12 cellular contexts compared by ENCODE assay signal in genomic region chr1:206694551-206695124, GRCh38. TPM values are rescaled to one million over a fixed set of nuclear protein-coding genes. Genes with fewer than 3 reads are reported as not detected.
DNase-seq lines count a peak whose midpoint lies in the region; TF ChIP-seq lines count a peak whose summit lies in the region.
"Had no signal": no experiment of that assay in that cellular context is flagged by ENCODE, and none has a peak within 500 bp of the region (broad histone marks: within the 10 kb centered on the region; RNA-seq: fewer than 3 reads in every experiment).

No MANE protein-coding gene starts in this region.

- H3K27me3 ChIP-seq in Caco-2 (replicated peaks; ENCODE audit: control insufficient read depth, insufficient read depth, low read length): no peaks in the 10 kb centered on the region
- no peaks in the 10 kb centered on the region for H3K27me3 ChIP-seq in neuronal stem cell (ENCODE audit: control insufficient read depth in 3 of 3, insufficient read depth in 3 of 3, low read depth in 1 of 3, low read length in 3 of 3)
- H3K27me3 ChIP-seq: MG63 had no signal

- peak overlapping the region; percentile 12 for H3K27ac ChIP-seq in neuronal stem cell (replicated peaks; ENCODE audit: low read length)

- H2AK5ac ChIP-seq in neuronal stem cell (ENCODE audit: low read depth, low read length): no peak overlapping the region

- DNase-seq in Caco-2: peak; percentile 70 to 85
- DNase-seq in M059J (ENCODE audit: low read depth): peak; percentile 48
- DNase-seq in glutamatergic neuron: no peak
- DNase-seq in neuronal stem cell (ENCODE audit: low spot score): peak; percentile 32
- no peak for DNase-seq in NCI-H1105 treated with DMSO at 0.1 percent for 48 hours (lab: John Stamatoyannopoulos, UW)
- no peak for DNase-seq in NCI-H2081 treated with DMSO at 0.1 percent for 48 hours (lab: John Stamatoyannopoulos, UW)
- no peak for DNase-seq in activated CD4-positive, CD25-positive, alpha-beta regulatory T cell treated with anti-CD3 and anti-CD28 coated beads, Interleukin-2, amount 50 U/mL, for 72 hours
- no peak for DNase-seq in NCI-H524 (lab: John Stamatoyannopoulos, UW)
- DNase-seq: activated CD4-positive, alpha-beta T cell treated with anti-CD3 and anti-CD28 coated beads, Interleukin-2, amount 10 ng/mL, durations not matched to agents 7 days and 5 days; MG63; stimulated activated naive CD4-positive, alpha-beta T cell treated with Interleukin-2 at 50 U/mL for 16 hours had no signal

- H3K36me3 Mint-ChIP-seq in Caco-2 (ENCODE audit: insufficient read depth, unreplicated experiment) (peaks cover 30% of the 10 kb centered on the region), glutamatergic neuron (ENCODE audit: unreplicated experiment) (no peaks in the 10 kb centered on the region)

- H3K23ac ChIP-seq in neuronal stem cell (ENCODE audit: low read depth, low read length, poor library complexity): no peak overlapping the region

- H3K9me3 Mint-ChIP-seq in Caco-2 (ENCODE audit: unreplicated experiment) (no peaks in the 10 kb centered on the region), glutamatergic neuron (ENCODE audit: unreplicated experiment) (peaks cover 9% of the 10 kb centered on the region)
- H3K9me3 Mint-ChIP-seq: activated CD4-positive, alpha-beta T cell treated with anti-CD3 and anti-CD28 coated beads, Interleukin-2, amount 10 ng/mL, durations not matched to agents 7 days and 5 days; T-helper 1 cell treated with Interleukin-12 subunit alpha and Interleukin-12 subunit beta and Interleukin-4 antibody, amounts not matched to agents 30 μg/mL and 1 μg/mL, for 36 hours had no signal

- no TSS peak for BruUV-seq in Caco-2 (replicated peaks; lab: Mats Ljungman, UMichigan)

- H3K27ac Mint-ChIP-seq in Caco-2 (ENCODE audit: unreplicated experiment) (peak overlapping the region; percentile 75), glutamatergic neuron (ENCODE audit: unreplicated experiment) (peak overlapping the region; percentile 65)
- H3K27ac Mint-ChIP-seq: activated CD4-positive, alpha-beta T cell treated with anti-CD3 and anti-CD28 coated beads, Interleukin-2, amount 10 ng/mL, durations not matched to agents 7 days and 5 days; T-helper 1 cell treated with Interleukin-12 subunit alpha and Interleukin-12 subunit beta and Interleukin-4 antibody, amounts not matched to agents 30 μg/mL and 1 μg/mL, for 36 hours had no signal

- H3K36me3 ChIP-seq in Caco-2 (ENCODE audit: control insufficient read depth, insufficient read depth, low read length) (no peaks in the 10 kb centered on the region; the same call in 1 of the 2 replicates), neuronal stem cell (replicated peaks in 1 of 2; ENCODE audit: control insufficient read depth in 2 of 2, insufficient read depth in 2 of 2, low read length in 2 of 2) (peaks cover 5 to 20% of the 10 kb centered on the region in 2 donors)

- H4K8ac ChIP-seq in neuronal stem cell (ENCODE audit: low read depth, low read length): no peak overlapping the region

- CTCF ChIA-PET in Caco-2 (lab: Charles Lee): interaction anchor here (0.9 to 1.4 kb wide), 6 partner anchors 13 to 82 kb away, joined by 3 to 9 read pairs (median 6); no protein-coding TSS in a partner anchor

- peaks cover 54% of the 10 kb centered on the region for H3K4me1 ChIP-seq in Caco-2
- peaks cover 20 to 32% of the 10 kb centered on the region in 2 donors for H3K4me1 ChIP-seq in neuronal stem cell (ENCODE audit: control insufficient read depth in 2 of 2, insufficient read depth in 1 of 2, low read depth in 1 of 2, low read length in 2 of 2)

- H3K4me3 ChIP-seq in Caco-2 (ENCODE audit: low read depth, low read length) (no peak overlapping the region), neuronal stem cell (ENCODE audit: low read length in 2 of 2) (no peak overlapping the region)
- H3K4me3 ChIP-seq: MG63 had no signal

- peak overlapping the region; percentile 27 for H3K4me2 ChIP-seq in neuronal stem cell (ENCODE audit: insufficient read depth, low read length, poor library complexity, severe bottlenecking)

- no peak overlapping the region for H2BK120ac ChIP-seq in neuronal stem cell (ENCODE audit: low read depth, low read length)

- H3K9me3 ChIP-seq in Caco-2 (no peaks in the 10 kb centered on the region), neuronal stem cell (replicated peaks in 1 of 2; ENCODE audit: control insufficient read depth in 2 of 2, insufficient read depth in 1 of 2, low read depth in 1 of 2, low read length in 2 of 2) (no peaks in the 10 kb centered on the region)
- H3K9me3 ChIP-seq: MG63 had no signal

- POLR2A ChIA-PET in Caco-2 (lab: Charles Lee): interaction anchor here (0.9 to 1.3 kb wide), 2 partner anchors 10 to 20 kb away, joined by 3 to 5 read pairs; no protein-coding TSS in a partner anchor

- H3K4me1 Mint-ChIP-seq in Caco-2 (ENCODE audit: low read depth, unreplicated experiment): peaks cover 57% of the 10 kb centered on the region
- peaks cover 71% of the 10 kb centered on the region for H3K4me1 Mint-ChIP-seq in glutamatergic neuron (ENCODE audit: low read depth, unreplicated experiment)

- H3K9ac ChIP-seq in neuronal stem cell (ENCODE audit: low read depth, low read length, poor library complexity): no peak overlapping the region

- TF ChIP-seq CTCF in Caco-2 (IDR thresholded peaks at IDR 0.05; ENCODE audit: insufficient read depth in 1 of 2, low read depth in 1 of 2, low read length in 1 of 2, severe bottlenecking in 1 of 2, unreplicated experiment in 1 of 2) (no peak), glutamatergic neuron (IDR thresholded peaks at IDR 0.05; ENCODE audit: partially characterized antibody, unreplicated experiment) (no peak)

- peak overlapping the region; percentile 35 for H3K4me3 Mint-ChIP-seq in Caco-2 (ENCODE audit: unreplicated experiment)
- H3K4me3 Mint-ChIP-seq in glutamatergic neuron (ENCODE audit: unreplicated experiment): no peak overlapping the region
- H3K4me3 Mint-ChIP-seq: activated CD4-positive, alpha-beta T cell treated with anti-CD3 and anti-CD28 coated beads, Interleukin-2, amount 10 ng/mL, durations not matched to agents 7 days and 5 days; T-helper 1 cell treated with Interleukin-12 subunit alpha and Interleukin-12 subunit beta and Interleukin-4 antibody, amounts not matched to agents 30 μg/mL and 1 μg/mL, for 36 hours had no signal

- no peak overlapping the region for H2AFZ ChIP-seq in neuronal stem cell (ENCODE audit: low read length)

- H3K79me1 ChIP-seq in neuronal stem cell (ENCODE audit: low read depth, low read length): peaks cover 5% of the 10 kb centered on the region

- intact Hi-C loops in Caco-2 (cut with micrococcal nuclease; ENCODE audit: unreplicated experiment): no loop called here

- H2BK5ac ChIP-seq in neuronal stem cell (ENCODE audit: low read length): no peak overlapping the region

- no peak overlapping the region for H3K4ac ChIP-seq in neuronal stem cell (ENCODE audit: low read length)

- H3K27me3 Mint-ChIP-seq in Caco-2 (ENCODE audit: insufficient read depth, unreplicated experiment): no peaks in the 10 kb centered on the region
- H3K27me3 Mint-ChIP-seq in glutamatergic neuron (ENCODE audit: unreplicated experiment): peaks cover 7% of the 10 kb centered on the region
- H3K27me3 Mint-ChIP-seq: activated CD4-positive, alpha-beta T cell treated with anti-CD3 and anti-CD28 coated beads, Interleukin-2, amount 10 ng/mL, durations not matched to agents 7 days and 5 days had no signal

- no peak overlapping the region for H2BK12ac ChIP-seq in neuronal stem cell (ENCODE audit: low read length)

- no CpG with 5 or more reads among the region's 8 CpGs for WGBS in neuronal stem cell (ENCODE audit: extremely low coverage in 2 of 2, insufficient read length in 2 of 2, insufficient replicate concordance in 1 of 2), 2 donors

- no peak overlapping the region for H2BK15ac ChIP-seq in neuronal stem cell (ENCODE audit: low read length)

- H4K91ac ChIP-seq in neuronal stem cell (ENCODE audit: low read depth, low read length, poor library complexity): no peak overlapping the region

- no peak overlapping the region for H3K18ac ChIP-seq in neuronal stem cell (ENCODE audit: low read length)

- no peak overlapping the region for H3K14ac ChIP-seq in neuronal stem cell (ENCODE audit: low read length)

RNA-seq across cellular contexts. Expression of gene MAPKAPK2, which starts 9.9 kb away (rescaled TPM):
- 88.2 and 96.8 TPM in 2 replicates for total RNA-seq in Caco-2 (2022)
- 28.8 and 55.8 TPM in 2 replicates for total RNA-seq in M059J (2014; rRNA removed; shearing (Covaris generic))
- total RNA-seq in glutamatergic neuron (ENCODE audit: unreplicated experiment): 93.8 TPM
- polyA plus RNA-seq in neuronal stem cell (2013, experiment 1 of 2): 54.3 TPM
- 54.2 TPM for polyA plus RNA-seq in neuronal stem cell (2013, experiment 2 of 2)

RNA-seq across cellular contexts. Expression of gene DYRK3, which starts 59.3 kb away (rescaled TPM):
- total RNA-seq in Caco-2 (2022) (0.16 TPM in 1 of 2 replicates, not detected in the other), glutamatergic neuron (ENCODE audit: unreplicated experiment) (1.3 TPM)
- 21.9 and 22.3 TPM in 2 replicates for total RNA-seq in M059J (2014; rRNA removed; shearing (Covaris generic))
- 15.3 TPM for polyA plus RNA-seq in neuronal stem cell (2013, experiment 1 of 2)
- 15.9 TPM for polyA plus RNA-seq in neuronal stem cell (2013, experiment 2 of 2)

Comparison
In these comparisons a context has a peak if more than half of its experiments do, and no peak if none do; other contexts are left out.
1. DNase-seq: peak in Caco-2 (2 of 2), M059J (single experiment) and neuronal stem cell (single experiment); none in glutamatergic neuron (single experiment), NCI-H1105 treated with DMSO at 0.1 percent for 48 hours (single experiment), NCI-H2081 treated with DMSO at 0.1 percent for 48 hours (single experiment), activated CD4-positive, CD25-positive, alpha-beta regulatory T cell treated with anti-CD3 and anti-CD28 coated beads, Interleukin-2, amount 50 U/mL, for 72 hours (single experiment) and NCI-H524 (0 of 2).
2. RNA of gene DYRK3, which starts 59.3 kb away (total RNA-seq): 21.9 to 22.3 TPM in M059J; 1.3 TPM in glutamatergic neuron (single experiment) and 0.16 TPM in Caco-2; every median in the first group is over 10 times any median in the second.